ENCODE assay signal across 8 cellular contexts in the genomic region with DNA sequence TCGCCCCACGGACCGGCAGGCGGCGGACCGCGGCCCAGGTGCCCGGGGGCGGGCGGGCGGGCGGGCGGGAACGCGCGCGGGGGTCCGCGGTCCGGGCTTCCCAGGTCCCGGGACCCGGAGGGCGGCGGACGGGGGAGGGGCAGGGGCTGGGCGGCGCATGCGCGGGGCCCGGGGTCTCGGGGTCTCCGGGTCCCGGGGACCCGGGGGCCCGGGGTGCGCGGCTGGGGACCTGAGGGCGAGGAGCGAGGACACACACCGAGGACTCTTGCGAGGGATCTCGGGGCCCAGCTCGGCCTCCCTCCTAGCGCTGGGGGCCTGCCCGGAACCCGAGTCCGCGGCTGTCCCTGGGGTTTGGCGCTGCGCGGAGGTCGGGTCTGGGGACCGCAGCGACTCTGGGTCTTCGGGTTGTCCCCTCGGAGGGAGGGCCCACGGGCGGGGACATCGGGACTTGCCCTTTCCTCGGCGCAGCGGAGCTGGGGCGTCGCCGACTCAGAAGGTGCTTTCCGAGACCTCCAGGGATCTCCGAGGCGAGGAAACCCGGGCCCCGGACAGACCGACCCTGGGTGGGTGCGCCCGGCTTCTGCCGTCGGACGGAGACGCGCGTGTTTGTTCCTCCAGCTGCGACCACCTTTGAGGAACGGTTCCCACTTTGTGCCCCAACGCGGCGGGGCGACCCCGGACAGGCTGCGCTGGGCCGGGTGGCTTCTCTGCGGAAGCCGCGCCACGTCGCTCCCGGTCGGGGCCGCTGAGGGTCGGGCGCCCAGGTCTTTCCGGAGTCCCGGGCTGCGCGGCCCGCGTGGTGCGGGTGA. TPM values are rescaled to one million over a fixed set of nuclear protein-coding genes. Genes with fewer than 3 reads are reported as not detected.
A peak's percentile ranks its signal among the peaks of the same experiment; 100 is the strongest.
DNase-seq lines count a peak whose midpoint lies in the region; ATAC-seq and TF ChIP-seq lines count a peak whose summit lies in the region.

No MANE protein-coding gene starts in this region.

- peak overlapping the region; percentile 81 for H3K9ac ChIP-seq in Loucy (ENCODE audit: low read depth, low read length, poor library complexity, severe bottlenecking)

- H3K9me3 ChIP-seq in Loucy (ENCODE audit: insufficient read depth, low read depth, low read length), result no peaks in the 10 kb centered on the region

- no peaks in the 10 kb centered on the region for H3F3A ChIP-seq in Loucy (ENCODE audit: low read depth)

- DNase-seq in D341Med (ENCODE audit: low spot score) (peak; percentile 90), activated T-cell treated with anti-CD3 and anti-CD28 coated beads for 1 hour (ENCODE audit: low read depth) (peak; percentile 42), nephron progenitor cell (peak; percentile 61), SKM-1 (lab: John Stamatoyannopoulos, UW; ENCODE audit: unreplicated experiment) (no peak)

- peaks cover 27% of the 10 kb centered on the region for H4K20me1 ChIP-seq in Loucy (ENCODE audit: insufficient read depth, low read length, poor library complexity, severe bottlenecking)

- no peak overlapping the region for H3K27ac Mint-ChIP-seq in nephron progenitor cell

- no peak for TF ChIP-seq CTCF in Loucy (conservative IDR thresholded peaks at IDR 0.05; ENCODE audit: low read length)
- TF ChIP-seq CTCF in nephron progenitor cell (IDR thresholded peaks at IDR 0.05), result no peak

- H3K9me3 Mint-ChIP-seq in nephron progenitor cell, result no peaks in the 10 kb centered on the region

- H3K79me2 ChIP-seq in Loucy (ENCODE audit: insufficient read depth, low read length), result peaks cover 49% of the 10 kb centered on the region

- ATAC-seq in GM21723 (IDR thresholded peaks at IDR 0.05; ENCODE audit: unreplicated experiment), result peak; percentile 27
- ATAC-seq in esophagus mucosa, result peak; percentile 6

- H3K4me2 ChIP-seq in Loucy (ENCODE audit: low read depth, low read length, poor library complexity, severe bottlenecking), result peak overlapping the region; percentile 95

- peaks cover 25% of the 10 kb centered on the region for H3K4me1 ChIP-seq in Loucy (ENCODE audit: insufficient read depth, low read length, poor library complexity, severe bottlenecking)

- peaks cover 29% of the 10 kb centered on the region for H3K4me1 Mint-ChIP-seq in nephron progenitor cell

- no peaks in the 10 kb centered on the region for H3K9me2 ChIP-seq in Loucy (replicated peaks; ENCODE audit: low read depth, low read length)

- peak overlapping the region; percentile 36 for H3K27ac ChIP-seq in temporal lobe (ENCODE audit: low read depth, low read length)

- no peaks in the 10 kb centered on the region for H3K36me3 ChIP-seq in Loucy (ENCODE audit: insufficient read depth, low read length)

- H3K27me3 ChIP-seq in Loucy (ENCODE audit: insufficient read depth, low read length, poor library complexity, severe bottlenecking), result no peaks in the 10 kb centered on the region

- peaks cover 79% of the 10 kb centered on the region for H3K27me3 Mint-ChIP-seq in nephron progenitor cell (ENCODE audit: low read depth, poor library complexity)

- peak overlapping the region; percentile 64 for H2AFZ ChIP-seq in Loucy (ENCODE audit: low read length)

- H3K4me3 Mint-ChIP-seq in nephron progenitor cell, result peak overlapping the region; percentile 76

- peaks cover 4% of the 10 kb centered on the region for H3K36me3 Mint-ChIP-seq in nephron progenitor cell (ENCODE audit: low read depth)

- peak overlapping the region; percentile 95 for H3K4me3 ChIP-seq in Loucy (ENCODE audit: low read length, poor library complexity, severe bottlenecking)

RNA-seq across cellular contexts. Expression of a gene that starts 0.5 kb away (rescaled TPM):
- total RNA-seq in esophagus mucosa (12.9 TPM), temporal lobe (4.9 TPM)
